In the genomic region with DNA sequence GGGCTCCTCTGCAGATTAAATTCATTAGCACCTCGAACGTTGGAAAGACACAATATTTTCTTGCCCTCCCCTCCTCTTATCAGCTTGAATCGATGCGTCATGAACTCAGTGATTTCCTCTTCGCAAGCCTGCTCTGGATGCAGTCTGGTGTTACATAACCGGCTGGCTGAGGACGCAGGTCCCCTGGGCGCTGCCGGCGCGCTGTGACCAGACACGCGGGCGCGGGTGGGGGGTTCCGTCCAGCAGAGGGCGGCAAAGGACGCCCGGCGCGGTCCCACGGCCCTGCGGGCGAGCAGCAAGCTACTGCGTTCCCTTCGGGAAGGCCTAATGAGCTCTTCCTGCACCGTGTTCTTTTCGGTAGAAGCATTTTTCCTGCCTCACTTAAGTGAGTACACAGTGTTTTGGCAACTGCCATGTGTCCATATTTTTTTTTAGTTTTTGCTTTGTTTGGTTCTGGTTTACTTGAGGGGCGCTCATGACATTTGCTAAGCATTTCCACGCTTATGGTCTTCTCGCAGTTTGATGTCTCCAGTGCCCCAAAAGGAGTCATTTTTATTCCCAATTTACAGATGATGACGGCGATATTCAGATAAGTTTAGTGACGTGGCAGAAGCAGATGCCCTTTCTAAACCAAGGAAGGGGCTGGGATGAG, we compare ENCODE assay signal across 8 cellular contexts.
DNase-seq lines count a peak whose midpoint lies in the region; ATAC-seq and TF ChIP-seq lines count a peak whose summit lies in the region.

No MANE protein-coding gene starts in this region.

- no peak overlapping the region for H3K27ac Mint-ChIP-seq in central memory CD8-positive, alpha-beta T cell (ENCODE audit: low read depth)

- ATAC-seq in GM18907 (IDR thresholded peaks at IDR 0.05; ENCODE audit: unreplicated experiment), result peak; percentile 97
- peak; percentile 98 for ATAC-seq in HG03139 (IDR thresholded peaks at IDR 0.05; ENCODE audit: unreplicated experiment)
- ATAC-seq in activated CD4-positive, CD25-positive, alpha-beta regulatory T cell treated with anti-CD3 and anti-CD28 coated beads, Interleukin-2, amount 50 U/mL, for 24 hours, result peak; percentile 86 to 94
- peak; percentile 80 for ATAC-seq in central memory CD8-positive, alpha-beta T cell (replicated peaks; ENCODE audit: extremely low read depth, poor library complexity, severe bottlenecking)

- TF ChIP-seq CTCF in kidney epithelial cell (IDR thresholded peaks at IDR 0.05; ENCODE audit: insufficient read depth, low read length, poor library complexity, severe bottlenecking), result peak; percentile 84

- H3K4me3 ChIP-seq in kidney epithelial cell (ENCODE audit: low read depth, low read length), result no peak overlapping the region

- H3K36me3 Mint-ChIP-seq in central memory CD8-positive, alpha-beta T cell (ENCODE audit: insufficient read depth), result peaks cover 3% of the 10 kb centered on the region

- H3K36me3 ChIP-seq in kidney epithelial cell (ENCODE audit: control insufficient read depth, insufficient read depth, low read length), result no peaks in the 10 kb centered on the region

- H3K27me3 ChIP-seq in kidney epithelial cell (ENCODE audit: control insufficient read depth, insufficient read depth, low read length), result no peaks in the 10 kb centered on the region

- DNase-seq in AG08396 (ENCODE audit: low spot score) (peak; percentile 93), NCI-H2196 treated with DMSO at 0.1 percent for 48 hours (lab: John Stamatoyannopoulos, UW; ENCODE audit: unreplicated experiment) (peak; percentile 47), kidney epithelial cell (ENCODE audit: low read depth) (no peak)
- DNase-seq in central memory CD8-positive, alpha-beta T cell (ENCODE audit: low spot score in 2 of 2), result peak; percentile 66 to 77
- peak; percentile 52 to 72 for DNase-seq in stimulated activated CD4-positive, alpha-beta T cell treated with anti-CD3 and anti-CD28 coated beads, Interleukin-1b, Interleukin-23, amount 100 ng/mL, for 1 hour (ENCODE audit: low read depth in 2 of 2)

- no peaks in the 10 kb centered on the region for H3K27me3 Mint-ChIP-seq in central memory CD8-positive, alpha-beta T cell

- H3K4me3 Mint-ChIP-seq in central memory CD8-positive, alpha-beta T cell, result peak overlapping the region; percentile 35

- H3K4me1 Mint-ChIP-seq in central memory CD8-positive, alpha-beta T cell, result peaks cover 15% of the 10 kb centered on the region

- H3K9me3 Mint-ChIP-seq in central memory CD8-positive, alpha-beta T cell, result no peaks in the 10 kb centered on the region
